Comparison of ENCODE assay signal across 1 cellular context in the genomic region with DNA sequence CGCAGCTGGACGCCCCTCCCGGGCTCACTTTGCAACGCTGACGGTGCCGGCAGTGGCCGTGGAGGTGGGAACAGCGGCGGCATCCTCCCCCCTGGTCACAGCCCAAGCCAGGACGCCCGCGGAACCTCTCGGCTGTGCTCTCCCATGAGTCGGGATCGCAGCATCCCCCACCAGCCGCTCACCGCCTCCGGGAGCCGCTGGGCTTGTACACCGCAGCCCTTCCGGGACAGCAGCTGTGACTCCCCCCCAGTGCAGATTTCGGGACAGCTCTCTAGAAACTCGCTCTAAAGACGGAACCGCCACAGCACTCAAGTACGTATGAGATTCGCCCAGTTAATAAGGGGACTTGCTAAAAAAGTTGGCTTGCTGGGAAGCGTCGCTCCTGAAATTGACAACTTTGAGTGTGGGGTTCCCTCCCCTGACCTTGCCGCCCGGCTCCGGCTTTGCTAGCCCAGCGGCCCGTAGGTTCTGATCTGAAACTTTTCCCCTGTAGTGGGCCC.
A peak's percentile ranks its signal among the peaks of the same experiment; 100 is the strongest.
TF ChIP-seq lines count a peak whose summit lies in the region.

No MANE protein-coding gene starts in this region.

TF ChIP-seq in H1, 55 proteins besides CTCF, POLR2A, EP300 and RAD21 (continued from another document):
- no peak for TF ChIP-seq GABPA (IDR thresholded peaks at IDR 0.05; ENCODE audit: borderline replicate concordance, insufficient read depth, low read length)
- peak; percentile 17 for TF ChIP-seq ASH2L (IDR thresholded peaks at IDR 0.05; ENCODE audit: low read length)
